8 cellular contexts compared by ENCODE assay signal in the genomic region with DNA sequence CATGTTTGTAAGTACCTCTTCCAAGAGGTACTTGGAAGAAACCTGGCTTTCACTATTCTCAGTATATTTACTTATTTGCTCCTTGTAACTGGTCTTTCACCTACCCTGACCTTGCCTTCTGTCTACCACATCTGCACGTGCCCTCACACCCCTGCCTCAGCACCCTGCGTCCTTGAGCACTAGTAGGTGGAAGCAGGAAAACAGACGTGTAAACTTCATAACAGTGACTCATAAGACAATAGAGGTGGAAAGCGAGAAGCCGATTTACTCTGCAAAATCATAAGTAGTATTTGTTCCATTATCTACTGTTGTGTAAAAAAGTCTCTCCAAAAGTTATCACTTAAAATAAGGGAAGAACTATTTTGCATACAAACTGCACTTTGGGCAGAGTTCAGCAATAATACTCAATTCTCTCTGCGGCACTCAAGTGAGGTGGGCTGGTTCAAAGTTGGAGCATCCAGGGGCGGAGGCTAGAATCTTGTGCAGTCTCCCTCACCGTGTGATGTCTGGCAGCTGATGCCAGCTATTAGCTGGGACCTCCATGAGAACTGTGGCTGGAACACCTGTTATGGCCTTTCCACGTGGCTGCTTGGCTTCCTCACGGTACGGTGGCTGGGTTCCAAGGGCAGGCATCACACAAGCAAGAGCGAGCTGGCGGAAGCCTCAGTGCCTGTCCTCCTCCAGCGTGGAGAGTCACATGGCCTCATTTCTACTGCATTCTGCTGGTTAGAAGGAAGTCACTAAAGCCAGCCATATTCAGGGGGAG. TPM values are rescaled to one million over a fixed set of nuclear protein-coding genes. Genes with fewer than 3 reads are reported as not detected.
A peak's percentile ranks its signal among the peaks of the same experiment; 100 is the strongest.
DNase-seq lines count a peak whose midpoint lies in the region; ATAC-seq and TF ChIP-seq lines count a peak whose summit lies in the region.

No MANE protein-coding gene starts in this region.

- in situ Hi-C loops in ACHN (cut with HindIII; ENCODE audit: low pct_ligation_motif_present, low pct_unique_long_range_greater_than_20kb, low sequenced_read_pairs) = no loop called here

- DNase-seq in ACHN (peak; percentile 59), NCI-H1694 treated with DMSO at 0.1 percent for 48 hours (lab: John Stamatoyannopoulos, UW) (peak; percentile 60), epithelial cell of esophagus (ENCODE audit: low read depth) (peak; percentile 52), pons (ENCODE audit: low spot score) (peak; percentile 84), ureter (ENCODE audit: low spot score) (peak; percentile 82)
- peak; percentile 61 to 66 for DNase-seq in activated CD4-positive, alpha-beta T cell treated with anti-CD3 and anti-CD28 coated beads, Interleukin-2, amount 50 U/mL, for 48 hours

- no peak overlapping the region for H3K4me3 ChIP-seq in epithelial cell of esophagus (ENCODE audit: low read length)

- no peak for TF ChIP-seq CTCF in epithelial cell of esophagus (IDR thresholded peaks at IDR 0.05; ENCODE audit: insufficient read depth, low read depth, low read length, missing control alignments)

- ATAC-seq in GM19468 (IDR thresholded peaks at IDR 0.05; ENCODE audit: extremely low read depth, unreplicated experiment) (peak; percentile 46), GM18858 (IDR thresholded peaks at IDR 0.05; ENCODE audit: unreplicated experiment) (no peak)

RNA-seq across cellular contexts. Expression of a gene that starts 30.4 kb away (rescaled TPM):
- total RNA-seq in ureter = 87.2 TPM

RNA-seq across cellular contexts. Expression of a gene that starts 48.3 kb away (rescaled TPM):
- total RNA-seq in ureter = 156 TPM

RNA-seq across cellular contexts. Expression of a gene that starts 51.5 kb away (rescaled TPM):
- not detected for total RNA-seq in ureter
